In genomic region chr21:33544451-33544850, GRCh38 we compare ENCODE assay signal across 9 cellular contexts. TPM values are rescaled to one million over a fixed set of nuclear protein-coding genes. Genes with fewer than 3 reads are reported as not detected.
DNase-seq lines count a peak whose midpoint lies in the region; ATAC-seq, FAIRE-seq and TF ChIP-seq lines count a peak whose summit lies in the region.
"Had no signal": no experiment of that assay in that cellular context is flagged by ENCODE, and none has a peak within 500 bp of the region (broad histone marks: within the 10 kb centered on the region; RNA-seq: fewer than 3 reads in every experiment).

No MANE protein-coding gene starts in this region.

- intact Hi-C loops in left lung (cut with DNase I) (no loop called here), thyroid gland (cut with DNase I) (no loop called here)

- no peaks in the 10 kb centered on the region for H3K9me3 Mint-ChIP-seq in activated CD4-positive, alpha-beta T cell treated with anti-CD3 and anti-CD28 coated beads, Interleukin-2, amount 10 ng/mL, durations not matched to agents 7 days and 5 days
- H3K9me3 Mint-ChIP-seq in activated naive CD8-positive, alpha-beta T cell treated with anti-CD3 and anti-CD28 coated beads, Interleukin-2, amount 10 ng/mL, durations not matched to agents 7 days and 5 days = no peaks in the 10 kb centered on the region

- H3K9me3 ChIP-seq in left lung (no peaks in the 10 kb centered on the region), thyroid gland (no peaks in the 10 kb centered on the region)

- H3K4me1 ChIP-seq in left lung = peaks cover 17 to 53% of the 10 kb centered on the region in 2 donors
- peaks cover 9 to 25% of the 10 kb centered on the region in 2 donors for H3K4me1 ChIP-seq in thyroid gland

- H3K4me3 ChIP-seq in left lung (peak overlapping the region; percentile 61 to 81), thyroid gland (replicated peaks in 1 of 3) (peak overlapping the region in 2 of 3 donors; percentile 58 to 72)

- H3K27ac Mint-ChIP-seq in activated CD4-positive, alpha-beta T cell treated with anti-CD3 and anti-CD28 coated beads, Interleukin-2, amount 10 ng/mL, durations not matched to agents 7 days and 5 days = peak overlapping the region; percentile 98
- peak overlapping the region; percentile 99 for H3K27ac Mint-ChIP-seq in activated naive CD8-positive, alpha-beta T cell treated with anti-CD3 and anti-CD28 coated beads, Interleukin-2, amount 10 ng/mL, durations not matched to agents 7 days and 5 days

- H3K36me3 Mint-ChIP-seq in activated CD4-positive, alpha-beta T cell treated with anti-CD3 and anti-CD28 coated beads, Interleukin-2, amount 10 ng/mL, durations not matched to agents 7 days and 5 days (ENCODE audit: low read depth) = peaks cover 36% of the 10 kb centered on the region
- H3K36me3 Mint-ChIP-seq in activated naive CD8-positive, alpha-beta T cell treated with anti-CD3 and anti-CD28 coated beads, Interleukin-2, amount 10 ng/mL, durations not matched to agents 7 days and 5 days = peaks cover 19% of the 10 kb centered on the region

- H3K36me3 ChIP-seq in left lung (peaks cover 0 to 32% of the 10 kb centered on the region in 2 donors), thyroid gland (peaks cover 6 to 18% of the 10 kb centered on the region in 2 donors)

- DNase-seq in activated CD4-positive, alpha-beta T cell treated with anti-CD3 and anti-CD28 coated beads, Interleukin-2, amount 10 ng/mL, durations not matched to agents 7 days and 5 days = no peak
- DNase-seq in activated CD4-positive, alpha-beta T cell treated with anti-CD3 and anti-CD28 coated beads for 4 hours = no peak
- no peak for DNase-seq in activated naive CD8-positive, alpha-beta T cell treated with anti-CD3 and anti-CD28 coated beads, Interleukin-2, amount 10 ng/mL, durations not matched to agents 7 days and 5 days
- DNase-seq in left lung = no peak
- DNase-seq in thyroid gland = no peak
- no peak for DNase-seq in RCC 7860 (ENCODE audit: low spot score)
- DNase-seq: T1000 had no signal

- TF ChIP-seq POLR2A in thyroid gland (IDR thresholded peaks at IDR 0.05) = no peak

- POLR2A ChIA-PET in activated CD4-positive, alpha-beta T cell treated with anti-CD3 and anti-CD28 coated beads, Interleukin-2, amount 10 ng/mL, durations not matched to agents 7 days and 5 days (lab: Charles Lee) = interaction anchor here (0.7 to 1.2 kb wide), 2 partner anchors 22 to 65 kb away, joined by 3 read pairs; partner anchors contain the start of gene TMEM50B
- POLR2A ChIA-PET in activated naive CD8-positive, alpha-beta T cell treated with anti-CD3 and anti-CD28 coated beads, Interleukin-2, amount 10 ng/mL, durations not matched to agents 7 days and 5 days (lab: Charles Lee) = interaction anchor here (0.6 to 6.0 kb wide), 5 partner anchors 29 to 773 kb away, joined by 3 to 36 read pairs (median 6); partner anchors contain the start of genes DONSON, IL10RB, PAXBP1 and TMEM50B

- H3K4me1 Mint-ChIP-seq in activated CD4-positive, alpha-beta T cell treated with anti-CD3 and anti-CD28 coated beads, Interleukin-2, amount 10 ng/mL, durations not matched to agents 7 days and 5 days = peaks cover 37% of the 10 kb centered on the region
- peaks cover 35% of the 10 kb centered on the region for H3K4me1 Mint-ChIP-seq in activated naive CD8-positive, alpha-beta T cell treated with anti-CD3 and anti-CD28 coated beads, Interleukin-2, amount 10 ng/mL, durations not matched to agents 7 days and 5 days

- FAIRE-seq in RCC 7860 (lab: Jason Lieb, UNC) = no peak

- ATAC-seq in activated naive CD8-positive, alpha-beta T cell treated with anti-CD3 and anti-CD28 coated beads, Interleukin-2, amount 10 ng/mL, durations not matched to agents 7 days and 5 days (ENCODE audit: low read depth) = no peak
- ATAC-seq in left lung (no peak), GM19467 (IDR thresholded peaks at IDR 0.05; ENCODE audit: unreplicated experiment) (no peak), GM21360 (IDR thresholded peaks at IDR 0.05; ENCODE audit: unreplicated experiment) (no peak)

- no peaks in the 10 kb centered on the region for H3K27me3 Mint-ChIP-seq in activated CD4-positive, alpha-beta T cell treated with anti-CD3 and anti-CD28 coated beads, Interleukin-2, amount 10 ng/mL, durations not matched to agents 7 days and 5 days
- no peaks in the 10 kb centered on the region for H3K27me3 Mint-ChIP-seq in activated naive CD8-positive, alpha-beta T cell treated with anti-CD3 and anti-CD28 coated beads, Interleukin-2, amount 10 ng/mL, durations not matched to agents 7 days and 5 days

- CTCF ChIA-PET in activated CD4-positive, alpha-beta T cell treated with anti-CD3 and anti-CD28 coated beads, Interleukin-2, amount 10 ng/mL, durations not matched to agents 7 days and 5 days (lab: Charles Lee) = interaction anchor here (0.6 to 1.6 kb wide), 7 partner anchors 9 to 97 kb away, joined by 3 to 4 read pairs (median 3); no protein-coding TSS in a partner anchor

- WGBS in thyroid gland, 2 donors = 16 to 23% methylated on average over 5 of the region's 5 CpGs

- H3K27ac ChIP-seq in left lung (no peak overlapping the region), thyroid gland (peak overlapping the region in 2 of 3 donors; percentile 99)

- TF ChIP-seq CTCF in left lung (IDR thresholded peaks at IDR 0.05) (no peak), thyroid gland (IDR thresholded peaks at IDR 0.05) (no peak)

- H3K27me3 ChIP-seq in left lung (no peaks in the 10 kb centered on the region), thyroid gland (no peaks in the 10 kb centered on the region)

- peak overlapping the region; percentile 90 for H3K4me3 Mint-ChIP-seq in activated CD4-positive, alpha-beta T cell treated with anti-CD3 and anti-CD28 coated beads, Interleukin-2, amount 10 ng/mL, durations not matched to agents 7 days and 5 days
- H3K4me3 Mint-ChIP-seq in activated naive CD8-positive, alpha-beta T cell treated with anti-CD3 and anti-CD28 coated beads, Interleukin-2, amount 10 ng/mL, durations not matched to agents 7 days and 5 days = peak overlapping the region; percentile 96

RNA-seq across cellular contexts. Expression of gene SON, which starts 1.6 kb away (rescaled TPM):
- 100 to 1,000 TPM; 310 to 322 TPM for total RNA-seq in activated CD4-positive, alpha-beta T cell treated with anti-CD3 and anti-CD28 coated beads, Interleukin-2, amount 10 ng/mL, durations not matched to agents 7 days and 5 days
- total RNA-seq in activated naive CD8-positive, alpha-beta T cell treated with anti-CD3 and anti-CD28 coated beads, Interleukin-2, amount 10 ng/mL, durations not matched to agents 7 days and 5 days = 100 to 1,000 TPM; 357 to 376 TPM
- total RNA-seq in left lung (100 to 1,000 TPM; 237 to 299 TPM), thyroid gland (100 to 1,000 TPM; 283 to 425 (median 334) TPM)

RNA-seq across cellular contexts. Expression of gene GART, which starts 2.5 kb away (rescaled TPM):
- 100 to 1,000 TPM; 123 to 124 TPM for total RNA-seq in activated CD4-positive, alpha-beta T cell treated with anti-CD3 and anti-CD28 coated beads, Interleukin-2, amount 10 ng/mL, durations not matched to agents 7 days and 5 days
- total RNA-seq in activated naive CD8-positive, alpha-beta T cell treated with anti-CD3 and anti-CD28 coated beads, Interleukin-2, amount 10 ng/mL, durations not matched to agents 7 days and 5 days = 100 to 1,000 TPM; 102 to 117 TPM
- total RNA-seq in left lung (10 to 100 TPM; 57.7 to 76.9 TPM), thyroid gland (100 to 1,000 TPM in 2 of 4 donors, 10 to 100 TPM in 2; 53.8 to 130 (median 84.5) TPM)

RNA-seq across cellular contexts. Expression of gene DONSON, which starts 44.0 kb away (rescaled TPM):
- 10 to 100 TPM; 39.6 to 41.5 TPM for total RNA-seq in activated CD4-positive, alpha-beta T cell treated with anti-CD3 and anti-CD28 coated beads, Interleukin-2, amount 10 ng/mL, durations not matched to agents 7 days and 5 days
- 10 to 100 TPM; 29.0 to 33.6 TPM for total RNA-seq in activated naive CD8-positive, alpha-beta T cell treated with anti-CD3 and anti-CD28 coated beads, Interleukin-2, amount 10 ng/mL, durations not matched to agents 7 days and 5 days
- 10 to 100 TPM; 14.3 to 15.1 TPM for total RNA-seq in left lung
- 10 to 100 TPM in 1 of 4 donors, 1 to 10 TPM in 3; 4.2 to 13.3 (median 6.7) TPM for total RNA-seq in thyroid gland

RNA-seq across cellular contexts. Expression of gene DNAJC28, which starts 52.9 kb away (rescaled TPM):
- total RNA-seq in activated CD4-positive, alpha-beta T cell treated with anti-CD3 and anti-CD28 coated beads, Interleukin-2, amount 10 ng/mL, durations not matched to agents 7 days and 5 days = under 1 TPM; 0.40 to 0.58 TPM
- total RNA-seq in activated naive CD8-positive, alpha-beta T cell treated with anti-CD3 and anti-CD28 coated beads, Interleukin-2, amount 10 ng/mL, durations not matched to agents 7 days and 5 days = 1 to 10 TPM; 1.2 to 1.5 TPM
- 1 to 10 TPM; 1.2 to 1.6 TPM for total RNA-seq in left lung
- 10 to 100 TPM in 1 of 4 donors, 1 to 10 TPM in 3; 5.6 to 12.3 (median 9.3) TPM for total RNA-seq in thyroid gland

Comparison
In these comparisons a context has a peak if more than half of its experiments do, and no peak if none do; other contexts are left out.
1. H3K27ac ChIP-seq: peak in thyroid gland (2 of 3); none in left lung (0 of 2).